In genomic region chr9:126620478-126620877, GRCh38 we compare ENCODE assay signal across 17 cellular contexts. TPM values are rescaled to one million over a fixed set of nuclear protein-coding genes. Genes with fewer than 3 reads are reported as not detected.
"Had no signal": no experiment of that assay in that cellular context is flagged by ENCODE, and none has a peak within 500 bp of the region (broad histone marks: within the 10 kb centered on the region; RNA-seq: fewer than 3 reads in every experiment).

No MANE protein-coding gene starts in this region.

- H3K9me3 ChIP-seq: esophagus squamous epithelium, gastroesophageal sphincter, mucosa of descending colon, right atrium auricular region, stomach, upper lobe of left lung, uterus had no signal

- H3K36me3 ChIP-seq: esophagus squamous epithelium, gastroesophageal sphincter, right atrium auricular region, stomach, upper lobe of left lung, uterus had no signal

- H3K4me3 ChIP-seq: esophagus squamous epithelium, gastroesophageal sphincter, mucosa of descending colon, right atrium auricular region, stomach, upper lobe of left lung, uterus had no signal

- ATAC-seq: effector memory CD8-positive, alpha-beta T cell; gastroesophageal sphincter; mucosa of descending colon; naive thymus-derived CD8-positive, alpha-beta T cell had no signal

- H3K36me3 Mint-ChIP-seq: naive thymus-derived CD8-positive, alpha-beta T cell had no signal

- DNase-seq: effector memory CD8-positive, alpha-beta T cell; esophagus squamous epithelium; foreskin fibroblast; mucosa of descending colon; naive thymus-derived CD8-positive, alpha-beta T cell; small intestine; stimulated activated CD4-positive, alpha-beta T cell treated with anti-CD3 and anti-CD28 coated beads, Interleukin-12 subunit alpha, Interleukin-12 subunit beta, amount 100 ng/mL, for 4 hours; stimulated activated naive CD4-positive, alpha-beta T cell; stomach; upper lobe of left lung; uterus had no signal

- H3K27ac ChIP-seq: esophagus squamous epithelium, gastroesophageal sphincter, parathyroid adenoma, right atrium auricular region, stomach, upper lobe of left lung, uterus had no signal

- H3K4me3 Mint-ChIP-seq: central memory CD8-positive, alpha-beta T cell; dendritic cell treated with granulocyte-macrophage colony-stimulating factor and Interleukin-4, amounts not matched to agents 40 ng/mL and 50 ng/mL, for 4 days; effector memory CD8-positive, alpha-beta T cell had no signal

- H3K9me3 Mint-ChIP-seq: central memory CD8-positive, alpha-beta T cell; dendritic cell treated with granulocyte-macrophage colony-stimulating factor and Interleukin-4, amounts not matched to agents 40 ng/mL and 50 ng/mL, for 4 days; effector memory CD8-positive, alpha-beta T cell had no signal

- H3K27ac Mint-ChIP-seq: dendritic cell treated with granulocyte-macrophage colony-stimulating factor and Interleukin-4, amounts not matched to agents 40 ng/mL and 50 ng/mL, for 4 days; effector memory CD8-positive, alpha-beta T cell; naive thymus-derived CD8-positive, alpha-beta T cell had no signal

RNA-seq across cellular contexts. Expression of gene LMX1B, which starts 6.8 kb away (rescaled TPM):
- total RNA-seq: naive thymus-derived CD8-positive, alpha-beta T cell; pulmonary artery endothelial cell; stomach; uterus had no signal
